ENCODE assay signal across 8 cellular contexts in the genomic region with DNA sequence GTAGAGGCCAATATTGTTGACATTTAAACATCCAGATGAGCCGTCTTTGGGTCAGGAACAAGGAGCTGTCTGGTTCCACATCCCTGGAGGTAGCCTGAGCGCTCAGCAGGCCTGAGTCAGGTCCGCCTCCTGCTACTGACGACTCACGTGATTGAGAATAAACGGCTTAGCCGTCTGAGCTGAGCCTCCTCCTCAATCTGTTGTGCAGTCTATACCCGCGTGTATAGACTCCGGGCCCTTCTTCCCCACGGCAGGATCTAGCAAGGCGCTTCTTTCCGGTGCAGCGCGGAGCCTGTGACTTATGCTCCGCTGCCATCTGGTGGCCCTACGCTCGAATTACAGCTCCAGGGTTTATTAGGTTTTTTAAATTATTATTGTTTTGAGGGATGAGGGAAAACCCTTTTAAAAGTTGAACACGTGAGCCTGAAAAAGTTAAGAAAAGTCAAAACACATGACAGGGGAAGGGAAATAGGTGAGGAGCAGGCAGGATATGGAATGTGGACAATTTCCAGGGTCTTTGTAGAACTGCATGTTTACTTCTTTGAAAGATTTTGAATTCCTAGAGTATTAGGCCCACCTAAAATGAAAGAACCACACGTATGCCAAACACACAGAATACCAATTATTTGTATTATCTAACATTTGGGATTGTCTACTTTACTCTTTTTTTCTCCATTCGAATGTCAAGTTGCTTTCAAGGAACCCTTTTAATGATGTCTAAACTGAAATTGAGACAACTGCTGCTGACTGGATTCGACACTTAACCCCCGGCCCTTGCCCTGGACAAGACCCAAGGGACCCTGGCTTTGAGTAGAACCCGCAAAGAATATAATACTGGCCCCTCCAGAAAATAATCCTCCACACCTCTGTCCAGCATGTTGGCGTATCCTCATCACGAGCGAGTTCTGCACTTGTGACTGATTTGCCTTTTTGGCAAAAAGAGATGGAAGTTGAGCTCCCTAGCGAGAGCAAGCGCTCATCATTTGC.
DNase-seq lines count a peak whose midpoint lies in the region; ATAC-seq and TF ChIP-seq lines count a peak whose summit lies in the region.

No MANE protein-coding gene starts in this region.

- H3K4me3 ChIP-seq in upper lobe of left lung = peak overlapping the region in 1 of 4 donors; percentile 16

- no peak overlapping the region for H3K27ac ChIP-seq in upper lobe of left lung

- TF ChIP-seq EP300 in upper lobe of left lung (IDR thresholded peaks at IDR 0.05) = no peak

- no peaks in the 10 kb centered on the region for H3K27me3 ChIP-seq in upper lobe of left lung

- 39 to 59% methylated on average over 16 to 29 of the region's 29 CpGs for WGBS in upper lobe of left lung, 2 donors

- TF ChIP-seq CTCF in LNCAP (IDR thresholded peaks at IDR 0.05) = peak; percentile 88
- TF ChIP-seq CTCF in upper lobe of left lung (IDR thresholded peaks at IDR 0.05) = peak; percentile 79 to 89 (median 83)

- H3K9me3 ChIP-seq in upper lobe of left lung = no peaks in the 10 kb centered on the region

- DNase-seq in DMS53 (lab: John Stamatoyannopoulos, UW) (peak; percentile 94), RPMI8226 (peak; percentile 77), fibroblast of the conjunctiva (ENCODE audit: low read depth) (peak; percentile 55), occipital lobe (lab: John Stamatoyannopoulos, UW) (peak; percentile 24), upper lobe of left lung (peak in 1 of 2 donors; percentile 73)
- DNase-seq in activated T-helper 1 cell treated with anti-CD3 and anti-CD28 coated beads, Interleukin-2, amount 50 U/mL, for 16 hours (ENCODE audit: low read depth in 1 of 2, low spot score in 1 of 2) = peak; percentile 26 to 35

- H3K36me3 ChIP-seq in upper lobe of left lung = no peaks in the 10 kb centered on the region

- no peak for TF ChIP-seq POLR2A in upper lobe of left lung (IDR thresholded peaks at IDR 0.05)

- peak; percentile 80 for ATAC-seq in GM21786 (IDR thresholded peaks at IDR 0.05; ENCODE audit: unreplicated experiment)
- peak; percentile 71 to 93 for ATAC-seq in upper lobe of left lung (ENCODE audit: low FRiP score in 2 of 2)

- H3K4me1 ChIP-seq in upper lobe of left lung = peaks cover 0 to 7% (median 3%) of the 10 kb centered on the region in 4 donors
